Comparison of ENCODE assay signal across 35 cellular contexts in genomic region chr1:117324357-117324756, GRCh38.
"Had no signal": no experiment of that assay in that cellular context is flagged by ENCODE, and none has a peak within 500 bp of the region (broad histone marks: within the 10 kb centered on the region; RNA-seq: fewer than 3 reads in every experiment).

No MANE protein-coding gene starts in this region.

- H3K27ac ChIP-seq: adrenal gland, ascending aorta, body of pancreas, brain microvascular endothelial cell, breast epithelium, cardiac muscle cell had no signal

- H3K4me1 ChIP-seq: adrenal gland, ascending aorta, breast epithelium had no signal

- FAIRE-seq: astrocyte, bronchial epithelial cell had no signal

- H3K27me3 ChIP-seq: adrenal gland, ascending aorta, body of pancreas, brain microvascular endothelial cell, breast epithelium, cardiac muscle cell had no signal

- DNase-seq: activated effector memory CD4-positive, alpha-beta T cell treated with anti-CD3 and anti-CD28 coated beads, Interleukin-2, amount 50 U/mL, for 16 hours; activated effector memory CD4-positive, alpha-beta T cell treated with Interleukin-2 at 50 U/mL for 16 hours; activated gamma-delta T cell; activated gamma-delta T cell treated with Interleukin-2 at 50 U/mL for 16 hours; activated naive CD4-positive, alpha-beta T cell; activated naive CD4-positive, alpha-beta T cell treated with anti-CD3 and anti-CD28 coated beads for 36 hours; activated naive CD4-positive, alpha-beta T cell treated with anti-CD3 and anti-CD28 coated beads, Interleukin-2, amount 10 ng/mL, durations not matched to agents 7 days and 5 days; activated naive CD4-positive, alpha-beta T cell treated with anti-CD3 and anti-CD28 coated beads, Interleukin-2, amount 50 U/mL, for 16 hours; activated naive CD4-positive, alpha-beta T cell treated with Interleukin-2 at 50 U/mL for 16 hours; activated naive CD8-positive, alpha-beta T cell treated with anti-CD3 and anti-CD28 coated beads for 36 hours; activated naive CD8-positive, alpha-beta T cell treated with anti-CD3 and anti-CD28 coated beads, Interleukin-2, amount 10 ng/mL, durations not matched to agents 7 days and 5 days; activated naive CD8-positive, alpha-beta T cell treated with anti-CD3 and anti-CD28 coated beads, Interleukin-2, amount 50 U/mL, for 24 hours; activated T-cell treated with anti-CD3 and anti-CD28 coated beads for 4 hours; activated T-cell treated with anti-CD3 and anti-CD28 coated beads, Interleukin-2, amount 50 U/mL, for 1 hour; activated T-cell treated with anti-CD3 and anti-CD28 coated beads, Interleukin-2, amount 50 U/mL, for 24 hours; activated T-cell treated with anti-CD3 and anti-CD28 coated beads, Interleukin-2, amount 50 U/mL, for 4 hours; activated T-cell treated with anti-CD3 and anti-CD28 coated beads, Interleukin-2, amount 50 U/mL, for 48 hours; activated T-cell treated with anti-CD3 and anti-CD28 coated beads, Interleukin-2, amount 50 U/mL, for 72 hours; adrenal gland; amniotic stem cell; amygdala; anterior cingulate cortex; aorta; body of pancreas; brain microvascular endothelial cell; caudate nucleus; central memory CD4-positive, alpha-beta T cell; cerebellar nuclear complex had no signal

- ATAC-seq: activated naive CD4-positive, alpha-beta T cell treated with anti-CD3 and anti-CD28 coated beads, Interleukin-2, amount 50 U/mL, for 72 hours; activated naive CD8-positive, alpha-beta T cell treated with anti-CD3 and anti-CD28 coated beads, Interleukin-2, amount 50 U/mL, for 24 hours; activated T-cell treated with anti-CD3 and anti-CD28 coated beads, Interleukin-2, amount 50 U/mL, for 4 hours; activated T-cell treated with anti-CD3 and anti-CD28 coated beads, Interleukin-2, amount 50 U/mL, for 72 hours; activated T-helper 17 cell treated with anti-CD3 and anti-CD28 coated beads, Interleukin-2, amount 50 U/mL, for 72 hours; body of pancreas had no signal

- H3K9me3 ChIP-seq: adrenal gland, ascending aorta, body of pancreas, breast epithelium had no signal

- H3K36me3 ChIP-seq: adrenal gland, ascending aorta, brain microvascular endothelial cell, breast epithelium, cardiac muscle cell had no signal

- H3K4me3 ChIP-seq: adrenal gland, ascending aorta, body of pancreas, breast epithelium, cardiac muscle cell had no signal
